Comparison of ENCODE assay signal across 33 cellular contexts in the genomic region with DNA sequence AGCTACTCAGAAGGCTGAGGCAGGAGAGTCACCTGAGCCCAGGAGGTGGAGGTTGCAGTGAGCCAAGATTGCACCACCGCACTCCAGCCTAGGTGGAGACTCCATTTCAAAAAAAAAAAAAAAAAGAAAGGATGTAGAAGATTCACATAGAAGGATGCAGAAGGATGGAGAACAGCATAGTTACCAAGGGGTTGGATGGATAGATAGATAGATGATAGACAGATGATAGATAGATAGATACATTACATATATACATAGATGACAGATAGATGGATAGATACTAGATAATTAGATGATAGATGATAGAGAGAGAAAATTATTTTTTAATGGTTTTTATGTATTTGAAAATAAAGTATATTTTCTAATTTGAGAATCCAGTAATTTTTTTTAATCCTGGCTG.
"Had no signal": no experiment of that assay in that cellular context is flagged by ENCODE, and none has a peak within 500 bp of the region (broad histone marks: within the 10 kb centered on the region; RNA-seq: fewer than 3 reads in every experiment).

No MANE protein-coding gene starts in this region.

- ATAC-seq: activated CD8-positive, alpha-beta T cell treated with anti-CD3 and anti-CD28 coated beads for 36 hours; activated naive CD4-positive, alpha-beta T cell treated with anti-CD3 and anti-CD28 coated beads, Interleukin-2, amount 50 U/mL, for 72 hours; activated T-cell treated with anti-CD3 and anti-CD28 coated beads, Interleukin-2, amount 50 U/mL, for 4 hours; activated T-cell treated with anti-CD3 and anti-CD28 coated beads, Interleukin-2, amount 50 U/mL, for 72 hours; activated T-helper 17 cell treated with anti-CD3 and anti-CD28 coated beads, Interleukin-2, amount 50 U/mL, for 72 hours; body of pancreas had no signal

- H3K27ac Mint-ChIP-seq: activated B cell treated with CpG ODN at 0.5 μM for 24 hours; activated CD4-positive, alpha-beta memory T cell treated with anti-CD3 and anti-CD28 coated beads for 36 hours; activated CD4-positive, alpha-beta T cell treated with anti-CD3 and anti-CD28 coated beads, Interleukin-2, amount 10 ng/mL, durations not matched to agents 24 days and 14 days; activated CD8-positive, alpha-beta T cell treated with anti-CD3 and anti-CD28 coated beads for 36 hours; activated naive CD4-positive, alpha-beta T cell treated with anti-CD3 and anti-CD28 coated beads for 36 hours; activated naive CD4-positive, alpha-beta T cell treated with anti-CD3 and anti-CD28 coated beads, Interleukin-2, amount 50 U/mL, for 72 hours; activated naive CD8-positive, alpha-beta T cell treated with anti-CD3 and anti-CD28 coated beads for 36 hours; activated T-cell treated with anti-CD3 and anti-CD28 coated beads, Interleukin-2, amount 50 U/mL, for 72 hours; activated T-helper 1 cell treated with anti-CD3 and anti-CD28 coated beads, Interleukin-12 subunit alpha, Interleukin-12 subunit beta, Interleukin-2, Interleukin-4 antibody, amounts not matched to agents 30 ng/mL and 10 ng/mL and 1 ng/mL, durations not matched to agents 14 hours and 24 hours and 36 hours; activated T-helper 17 cell treated with anti-CD3 and anti-CD28 coated beads, Interleukin-2, amount 50 U/mL, for 72 hours; T-helper 1 cell treated with Interleukin-12 subunit alpha and Interleukin-12 subunit beta and Interleukin-4 antibody, amounts not matched to agents 30 μg/mL and 1 μg/mL, for 36 hours; T-helper 2 cell treated with Interferon-gamma antibody and Interleukin-4, amounts not matched to agents 5 μg/mL and 100 μg/mL, for 36 hours had no signal

- H3K4me3 Mint-ChIP-seq: activated B cell treated with CpG ODN at 0.5 μM for 24 hours; activated CD4-positive, alpha-beta memory T cell treated with anti-CD3 and anti-CD28 coated beads for 36 hours; activated CD4-positive, alpha-beta T cell treated with anti-CD3 and anti-CD28 coated beads, Interleukin-2, amount 10 ng/mL, durations not matched to agents 24 days and 14 days; activated CD8-positive, alpha-beta T cell treated with anti-CD3 and anti-CD28 coated beads for 36 hours; activated naive CD4-positive, alpha-beta T cell treated with anti-CD3 and anti-CD28 coated beads for 36 hours; activated naive CD8-positive, alpha-beta T cell treated with anti-CD3 and anti-CD28 coated beads for 36 hours; activated T-cell treated with anti-CD3 and anti-CD28 coated beads, Interleukin-2, amount 50 U/mL, for 4 hours; activated T-cell treated with anti-CD3 and anti-CD28 coated beads, Interleukin-2, amount 50 U/mL, for 72 hours; activated T-helper 1 cell treated with anti-CD3 and anti-CD28 coated beads, Interleukin-12 subunit alpha, Interleukin-12 subunit beta, Interleukin-2, Interleukin-4 antibody, amounts not matched to agents 30 ng/mL and 10 ng/mL and 1 ng/mL, durations not matched to agents 14 hours and 24 hours and 36 hours; activated T-helper 17 cell treated with anti-CD3 and anti-CD28 coated beads, Interleukin-2, amount 50 U/mL, for 72 hours; T-helper 1 cell treated with Interleukin-12 subunit alpha and Interleukin-12 subunit beta and Interleukin-4 antibody, amounts not matched to agents 30 μg/mL and 1 μg/mL, for 36 hours; T-helper 2 cell treated with Interferon-gamma antibody and Interleukin-4, amounts not matched to agents 5 μg/mL and 100 μg/mL, for 36 hours had no signal

- H3K4me1 Mint-ChIP-seq: activated CD4-positive, alpha-beta T cell treated with anti-CD3 and anti-CD28 coated beads, Interleukin-2, amount 10 ng/mL, durations not matched to agents 24 days and 14 days; activated naive CD8-positive, alpha-beta T cell treated with anti-CD3 and anti-CD28 coated beads for 36 hours had no signal

- H3K27me3 Mint-ChIP-seq: activated B cell treated with CpG ODN at 0.5 μM for 24 hours; activated CD4-positive, alpha-beta T cell treated with anti-CD3 and anti-CD28 coated beads, Interleukin-2, amount 10 ng/mL, durations not matched to agents 24 days and 14 days; activated CD8-positive, alpha-beta T cell treated with anti-CD3 and anti-CD28 coated beads for 36 hours; activated naive CD8-positive, alpha-beta T cell treated with anti-CD3 and anti-CD28 coated beads for 36 hours; activated T-helper 17 cell treated with anti-CD3 and anti-CD28 coated beads, Interleukin-2, amount 50 U/mL, for 72 hours had no signal

- DNase-seq: activated B cell treated with CpG ODN at 0.5 μM for 24 hours; activated CD4-positive, alpha-beta memory T cell treated with anti-CD3 and anti-CD28 coated beads for 36 hours; activated CD4-positive, alpha-beta T cell treated with anti-CD3 and anti-CD28 coated beads for 4 hours; activated CD4-positive, alpha-beta T cell treated with anti-CD3 and anti-CD28 coated beads, Interleukin-2, amount 50 U/mL, for 1 hour; activated CD4-positive, alpha-beta T cell treated with anti-CD3 and anti-CD28 coated beads, Interleukin-2, amount 50 U/mL, for 4 hours; activated CD4-positive, CD25-positive, alpha-beta regulatory T cell treated with anti-CD3 and anti-CD28 coated beads, Interleukin-2, amount 50 U/mL, for 72 hours; activated CD8-positive, alpha-beta memory T cell treated with anti-CD3 and anti-CD28 coated beads, Interleukin-2, amount 50 U/mL, for 4 hours; activated CD8-positive, alpha-beta T cell treated with anti-CD3 and anti-CD28 coated beads for 36 hours; activated effector memory CD4-positive, alpha-beta T cell treated with anti-CD3 and anti-CD28 coated beads, Interleukin-2, amount 50 U/mL, for 16 hours; activated gamma-delta T cell treated with Interleukin-2 at 50 U/mL for 16 hours; activated naive CD4-positive, alpha-beta T cell; activated naive CD4-positive, alpha-beta T cell treated with anti-CD3 and anti-CD28 coated beads for 36 hours; activated naive CD4-positive, alpha-beta T cell treated with anti-CD3 and anti-CD28 coated beads, Interleukin-2, amount 50 U/mL, for 16 hours; activated naive CD8-positive, alpha-beta T cell treated with anti-CD3 and anti-CD28 coated beads for 36 hours; activated T-cell treated with anti-CD3 and anti-CD28 coated beads for 4 hours; activated T-cell treated with anti-CD3 and anti-CD28 coated beads, Interleukin-2, amount 50 U/mL, for 1 hour; activated T-cell treated with anti-CD3 and anti-CD28 coated beads, Interleukin-2, amount 50 U/mL, for 4 hours; activated T-cell treated with anti-CD3 and anti-CD28 coated beads, Interleukin-2, amount 50 U/mL, for 72 hours; adrenal gland; amniotic stem cell; aorta; body of pancreas; brain microvascular endothelial cell; central memory CD4-positive, alpha-beta T cell; T-helper 1 cell; T-helper 2 cell; T-helper 9 cell had no signal
